ENCODE assay signal across 7 cellular contexts in the genomic region with DNA sequence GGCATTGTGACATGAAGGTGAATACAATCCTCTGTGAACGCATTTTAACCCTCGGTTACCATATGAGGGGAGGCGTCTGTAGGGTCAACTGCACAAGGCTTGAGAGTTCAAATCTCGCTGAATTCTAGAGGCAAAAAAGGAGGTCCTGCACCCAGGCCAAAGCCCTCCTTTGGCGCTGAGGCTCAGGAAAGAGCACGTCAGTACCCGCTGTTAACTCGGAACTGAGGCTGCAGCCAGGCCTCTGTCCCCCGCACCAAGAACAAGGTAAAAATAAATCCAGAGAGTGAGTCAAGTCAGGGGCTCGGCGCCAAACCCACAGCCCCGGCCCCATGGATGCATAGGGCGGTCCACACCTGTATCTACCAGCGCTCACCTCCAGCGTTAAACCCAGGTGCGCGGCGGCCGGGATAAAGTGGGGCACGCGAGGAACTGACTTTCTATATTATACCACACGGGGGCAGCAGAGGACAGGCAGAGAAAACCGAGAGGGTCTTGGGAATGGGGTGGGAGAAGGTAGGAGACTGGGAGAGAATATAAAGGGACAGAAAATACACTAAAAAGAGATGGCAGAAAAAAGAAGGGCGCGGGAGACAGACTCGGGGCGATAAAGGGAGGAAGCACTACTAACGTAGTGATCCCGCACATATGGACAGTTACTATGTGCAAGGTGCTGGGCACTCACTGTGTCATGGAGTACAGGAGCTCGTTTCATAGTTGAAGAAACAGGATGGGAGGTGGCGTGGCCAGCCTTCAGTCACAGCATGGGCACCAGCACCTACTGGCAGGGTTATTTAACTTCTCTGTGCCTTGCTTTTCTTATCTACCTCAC. TPM values are rescaled to one million over a fixed set of nuclear protein-coding genes. Genes with fewer than 3 reads are reported as not detected.
DNase-seq lines count a peak whose midpoint lies in the region; ATAC-seq and TF ChIP-seq lines count a peak whose summit lies in the region.

No MANE protein-coding gene starts in this region.

- H3K27me3 ChIP-seq in OCI-LY1 (ENCODE audit: insufficient read depth, low read length) (no peaks in the 10 kb centered on the region), lower lobe of right lung (ENCODE audit: low read depth) (peaks cover 18% of the 10 kb centered on the region), suprapubic skin (peaks cover 44% of the 10 kb centered on the region)

- H3K9ac ChIP-seq in OCI-LY1 (ENCODE audit: low read length) = no peak overlapping the region

- H3K79me2 ChIP-seq in OCI-LY1 (ENCODE audit: insufficient read depth, low read length) = no peaks in the 10 kb centered on the region

- ATAC-seq in HG02885 (IDR thresholded peaks at IDR 0.05; ENCODE audit: poor library complexity, unreplicated experiment) (peak; percentile 58), lower lobe of right lung (peak; percentile 78 to 79), HG03439 (IDR thresholded peaks at IDR 0.05; ENCODE audit: unreplicated experiment) (no peak)

- H3F3A ChIP-seq in OCI-LY1 (ENCODE audit: insufficient read depth, low read length) = no peaks in the 10 kb centered on the region

- H3K4me3 ChIP-seq in OCI-LY1 (ENCODE audit: low read depth, low read length, poor library complexity, severe bottlenecking) = no peak overlapping the region
- no peak overlapping the region for H3K4me3 ChIP-seq in cardiac fibroblast (replicated peaks in 1 of 2; ENCODE audit: low read depth in 2 of 2, low read length in 2 of 2)
- no peak overlapping the region for H3K4me3 ChIP-seq in lower lobe of right lung
- H3K4me3 ChIP-seq in suprapubic skin = no peak overlapping the region

- TF ChIP-seq CTCF in OCI-LY1 (IDR thresholded peaks at IDR 0.05; ENCODE audit: low read length) = peak; percentile 90
- TF ChIP-seq CTCF in cardiac fibroblast (IDR thresholded peaks at IDR 0.05; ENCODE audit: low read depth, low read length) = peak; percentile 72
- peak; percentile 77 for TF ChIP-seq CTCF in lower lobe of right lung (IDR thresholded peaks at IDR 0.05)
- peak; percentile 60 to 61 for TF ChIP-seq CTCF in suprapubic skin (IDR thresholded peaks at IDR 0.05)

- H3K36me3 ChIP-seq in OCI-LY1 (ENCODE audit: insufficient read depth, low read length) (no peaks in the 10 kb centered on the region), lower lobe of right lung (no peaks in the 10 kb centered on the region), suprapubic skin (no peaks in the 10 kb centered on the region)

- DNase-seq in GM03348 (ENCODE audit: low spot score) = peak; percentile 71
- DNase-seq in cardiac fibroblast (ENCODE audit: low read depth in 2 of 2) = peak; percentile 28 to 40
- no peak for DNase-seq in lower lobe of right lung
- no peak for DNase-seq in suprapubic skin (ENCODE audit: low spot score in 2 of 2)

- intact Hi-C loops in lower lobe of right lung (cut with DNase I) = loop anchor here (10.0 kb wide), 1 partner anchor 236 kb away; no protein-coding TSS in a partner anchor

- H3K9me2 ChIP-seq in OCI-LY1 (ENCODE audit: low read depth, low read length) = no peaks in the 10 kb centered on the region

- H3K4me2 ChIP-seq in OCI-LY1 (ENCODE audit: low read length) = no peak overlapping the region

- no peak for TF ChIP-seq POLR2A in suprapubic skin (IDR thresholded peaks at IDR 0.05)

- H3K9me3 ChIP-seq in OCI-LY1 (ENCODE audit: low read length) (no peaks in the 10 kb centered on the region), lower lobe of right lung (no peaks in the 10 kb centered on the region), suprapubic skin (no peaks in the 10 kb centered on the region)

- H3K4me1 ChIP-seq in OCI-LY1 (ENCODE audit: insufficient read depth, low read length, severe bottlenecking) (no peaks in the 10 kb centered on the region), lower lobe of right lung (peaks cover 8% of the 10 kb centered on the region), suprapubic skin (peaks cover 8% of the 10 kb centered on the region)

- H4K20me1 ChIP-seq in OCI-LY1 (ENCODE audit: insufficient read depth, low read length) = no peaks in the 10 kb centered on the region

- WGBS in suprapubic skin = 14% methylated on average over 31 of the region's 31 CpGs

- no peak overlapping the region for H3K27ac ChIP-seq in OCI-LY1 (ENCODE audit: low read depth, low read length, poor library complexity, severe bottlenecking)
- no peak overlapping the region for H3K27ac ChIP-seq in lower lobe of right lung
- no peak overlapping the region for H3K27ac ChIP-seq in suprapubic skin

- no peak for TF ChIP-seq EP300 in suprapubic skin (IDR thresholded peaks at IDR 0.05)

- H2AFZ ChIP-seq in OCI-LY1 (ENCODE audit: low read length) = no peak overlapping the region

RNA-seq across cellular contexts. Expression of gene DMRTA2, which starts 54.9 kb away (rescaled TPM):
- total RNA-seq in lower lobe of right lung (not detected), suprapubic skin (not detected)

Comparison
In these comparisons a context has a peak if more than half of its experiments do, and no peak if none do; other contexts are left out.
1. DNase-seq: peak in GM03348 (single experiment) and cardiac fibroblast (2 of 2); none in lower lobe of right lung (single experiment) and suprapubic skin (0 of 2).
2. Peak in every context shown above with its lines, with median percentiles within 50 percentile points of each other: CTCF ChIP-seq.